ENCODE assay signal across 16 cellular contexts in genomic region chr2:65137197-65137780, GRCh38. TPM values are rescaled to one million over a fixed set of nuclear protein-coding genes. Genes with fewer than 3 reads are reported as not detected.
DNase-seq lines count a peak whose midpoint lies in the region; ATAC-seq and TF ChIP-seq lines count a peak whose summit lies in the region.
"Had no signal": no experiment of that assay in that cellular context is flagged by ENCODE, and none has a peak within 500 bp of the region (broad histone marks: within the 10 kb centered on the region; RNA-seq: fewer than 3 reads in every experiment).

No MANE protein-coding gene starts in this region.

- peaks cover 6% of the 10 kb centered on the region for H3K27me3 Mint-ChIP-seq in endothelial cell (ENCODE audit: unreplicated experiment)
- H3K27me3 Mint-ChIP-seq: CD4-positive, CD25-positive, alpha-beta regulatory T cell had no signal

- no peaks in the 10 kb centered on the region for H3K9me3 Mint-ChIP-seq in stimulated activated effector memory CD8-positive, alpha-beta T cell treated with anti-CD3 and anti-CD28 coated beads, Interleukin-12 subunit alpha, Interleukin-12 subunit beta, amount 100 ng/mL, for 72 hours
- no peaks in the 10 kb centered on the region for H3K9me3 Mint-ChIP-seq in endothelial cell (ENCODE audit: unreplicated experiment)

- no peak for TF ChIP-seq CTCF in VCaP (conservative IDR thresholded peaks at IDR 0.05)
- TF ChIP-seq CTCF in endothelial cell (IDR thresholded peaks at IDR 0.05; ENCODE audit: unreplicated experiment), result no peak

- H3K36me3 Mint-ChIP-seq in stimulated activated effector memory CD8-positive, alpha-beta T cell treated with anti-CD3 and anti-CD28 coated beads, Interleukin-12 subunit alpha, Interleukin-12 subunit beta, amount 100 ng/mL, for 72 hours, result no peaks in the 10 kb centered on the region
- no peaks in the 10 kb centered on the region for H3K36me3 Mint-ChIP-seq in endothelial cell (ENCODE audit: low read depth, unreplicated experiment)
- H3K36me3 Mint-ChIP-seq: CD4-positive, CD25-positive, alpha-beta regulatory T cell had no signal

- DNase-seq in NCI-H82 (lab: John Stamatoyannopoulos, UW) (peak; percentile 37), NCI-H82 treated with DMSO at 0.1 percent for 48 hours (lab: John Stamatoyannopoulos, UW; ENCODE audit: unreplicated experiment) (no peak), left lobe of liver (ENCODE audit: low spot score) (peak; percentile 23), endothelial cell (ENCODE audit: low spot score) (no peak), AG08395 (ENCODE audit: low spot score) (no peak)
- no peak for DNase-seq in stimulated activated effector memory CD8-positive, alpha-beta T cell treated with anti-CD3 and anti-CD28 coated beads, Interleukin-12 subunit alpha, Interleukin-12 subunit beta, amount 100 ng/mL, for 72 hours (ENCODE audit: low spot score in 2 of 2)
- DNase-seq: Calu3; CD4-positive, CD25-positive, alpha-beta regulatory T cell; DMS79; HCEC 1CT; KBM-7 had no signal

- H3K27ac Mint-ChIP-seq in stimulated activated effector memory CD8-positive, alpha-beta T cell treated with anti-CD3 and anti-CD28 coated beads, Interleukin-12 subunit alpha, Interleukin-12 subunit beta, amount 100 ng/mL, for 72 hours, result peak overlapping the region; percentile 10
- no peak overlapping the region for H3K27ac Mint-ChIP-seq in endothelial cell (ENCODE audit: unreplicated experiment)

- peak overlapping the region; percentile 68 for H3K27ac ChIP-seq in VCaP
- H3K27ac ChIP-seq: 22Rv1; BLaER1 treated with 17β-estradiol and CSF1 and Interleukin-3, amounts not matched to agents 10 nM and 100 nM had no signal

- no peak overlapping the region for H3K4me3 Mint-ChIP-seq in stimulated activated effector memory CD8-positive, alpha-beta T cell treated with anti-CD3 and anti-CD28 coated beads, Interleukin-12 subunit alpha, Interleukin-12 subunit beta, amount 100 ng/mL, for 72 hours
- H3K4me3 Mint-ChIP-seq in endothelial cell (ENCODE audit: unreplicated experiment), result no peak overlapping the region
- H3K4me3 Mint-ChIP-seq: CD4-positive, CD25-positive, alpha-beta regulatory T cell had no signal

- no peaks in the 10 kb centered on the region for H3K4me1 Mint-ChIP-seq in stimulated activated effector memory CD8-positive, alpha-beta T cell treated with anti-CD3 and anti-CD28 coated beads, Interleukin-12 subunit alpha, Interleukin-12 subunit beta, amount 100 ng/mL, for 72 hours
- H3K4me1 Mint-ChIP-seq in endothelial cell (ENCODE audit: unreplicated experiment), result peaks cover 4% of the 10 kb centered on the region
- H3K4me1 Mint-ChIP-seq: CD4-positive, CD25-positive, alpha-beta regulatory T cell had no signal

- ATAC-seq in left lobe of liver (peak; percentile 27), HG03571 (IDR thresholded peaks at IDR 0.05; ENCODE audit: unreplicated experiment) (no peak)
- no peak for ATAC-seq in stimulated activated effector memory CD8-positive, alpha-beta T cell treated with anti-CD3 and anti-CD28 coated beads, Interleukin-12 subunit alpha, Interleukin-12 subunit beta, amount 100 ng/mL, for 72 hours
- ATAC-seq: GM12878 had no signal

RNA-seq across cellular contexts. Expression of gene RAB1A, which starts 7.4 kb away (rescaled TPM):
- total RNA-seq in left lobe of liver (62.3 TPM), endothelial cell (ENCODE audit: unreplicated experiment) (160 TPM)

Comparison
In these comparisons a context has a peak if more than half of its experiments do, and no peak if none do; other contexts are left out.
1. DNase-seq: peak in NCI-H82 (single experiment) and left lobe of liver (single experiment); none in NCI-H82 treated with DMSO at 0.1 percent for 48 hours (single experiment), stimulated activated effector memory CD8-positive, alpha-beta T cell treated with anti-CD3 and anti-CD28 coated beads, Interleukin-12 subunit alpha, Interleukin-12 subunit beta, amount 100 ng/mL, for 72 hours (0 of 2), endothelial cell (single experiment) and AG08395 (single experiment).